9 cellular contexts compared by ENCODE assay signal in the genomic region with DNA sequence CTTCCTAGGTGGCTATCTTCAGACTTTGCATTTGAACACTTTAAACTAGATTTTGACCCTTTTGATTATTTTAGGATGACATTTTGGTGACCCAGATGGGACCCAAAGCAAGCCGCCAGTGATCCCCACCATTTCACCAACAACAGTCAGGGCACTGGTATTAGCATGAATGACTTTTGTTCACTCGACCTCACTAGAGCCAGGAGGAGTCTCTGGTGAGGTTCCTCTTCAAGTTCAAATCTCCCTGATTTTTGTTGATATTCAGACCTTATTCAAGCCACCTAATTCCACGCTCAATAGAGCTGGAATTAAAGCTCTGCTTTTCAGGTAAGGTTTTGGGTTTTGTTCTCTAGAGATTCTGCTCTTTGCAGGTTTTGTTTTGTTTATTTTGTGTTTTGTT.
DNase-seq lines count a peak whose midpoint lies in the region; ATAC-seq lines count a peak whose summit lies in the region.
"Had no signal": no experiment of that assay in that cellular context is flagged by ENCODE, and none has a peak within 500 bp of the region (broad histone marks: within the 10 kb centered on the region; RNA-seq: fewer than 3 reads in every experiment).

No MANE protein-coding gene starts in this region.

- no peak overlapping the region for H2BK15ac ChIP-seq in mesenchymal stem cell (ENCODE audit: low read depth, poor library complexity, severe bottlenecking)

- H2AK5ac ChIP-seq in mesenchymal stem cell (ENCODE audit: low read length, severe bottlenecking), result peak overlapping the region; percentile 48

- H3K36me3 ChIP-seq in mesenchymal stem cell (ENCODE audit: control insufficient read depth in 1 of 2, insufficient read depth in 2 of 2, low read depth in 1 of 2, low read length in 2 of 2), result no peaks in the 10 kb centered on the region

- no peak overlapping the region for H3K27ac ChIP-seq in mesenchymal stem cell (ENCODE audit: low read length, poor library complexity, severe bottlenecking)

- no peak overlapping the region for H4K8ac ChIP-seq in mesenchymal stem cell (ENCODE audit: low read length)

- no peaks in the 10 kb centered on the region for H3K27me3 ChIP-seq in mesenchymal stem cell (ENCODE audit: control insufficient read depth in 1 of 2, insufficient read depth in 1 of 2, low read length in 2 of 2)

- no peak for DNase-seq in mesenchymal stem cell
- DNase-seq in SHP77 treated with DMSO at 0.1 percent for 48 hours (lab: John Stamatoyannopoulos, UW), result no peak
- no peak for DNase-seq in stimulated activated CD4-positive, alpha-beta T cell treated with anti-CD3 and anti-CD28 coated beads, Interleukin-4, amount 100 ng/mL, for 24 hours
- no peak for DNase-seq in NCI-H2227 treated with DMSO at 0.1 percent for 48 hours (lab: John Stamatoyannopoulos, UW)
- DNase-seq: HCEC 1CT, left ventricle myocardium superior had no signal

- no peaks in the 10 kb centered on the region for H3K79me1 ChIP-seq in mesenchymal stem cell (replicated peaks; ENCODE audit: low read length, poor library complexity, severe bottlenecking)

- ATAC-seq in GM18909 (IDR thresholded peaks at IDR 0.05; ENCODE audit: poor library complexity, unreplicated experiment) (peak; percentile 44), GM21717 (IDR thresholded peaks at IDR 0.05; ENCODE audit: unreplicated experiment) (peak; percentile 29), HG03342 (IDR thresholded peaks at IDR 0.05; ENCODE audit: unreplicated experiment) (peak; percentile 23)
- ATAC-seq: left ventricle myocardium superior had no signal

- 97% methylated on average over 3 of the region's 3 CpGs for WGBS in mesenchymal stem cell

- H3K4me2 ChIP-seq in mesenchymal stem cell (ENCODE audit: low read length, poor library complexity, severe bottlenecking), result no peak overlapping the region

- peaks cover 1% of the 10 kb centered on the region for H3K4me1 ChIP-seq in mesenchymal stem cell (ENCODE audit: control insufficient read depth, insufficient read depth, low read depth, low read length)

- H3K9me3 ChIP-seq in mesenchymal stem cell (ENCODE audit: control insufficient read depth, low read length), result no peaks in the 10 kb centered on the region

- H3K4ac ChIP-seq in mesenchymal stem cell (ENCODE audit: low read depth in 1 of 2, low read length in 2 of 2), result no peak overlapping the region

- no peak overlapping the region for H3K23ac ChIP-seq in mesenchymal stem cell (ENCODE audit: low read length in 2 of 2)

- H2BK12ac ChIP-seq in mesenchymal stem cell (ENCODE audit: low read length in 2 of 2), result no peak overlapping the region

- H2BK5ac ChIP-seq in mesenchymal stem cell (ENCODE audit: low read depth, low read length, poor library complexity, severe bottlenecking), result no peak overlapping the region

- no peak overlapping the region for H2BK120ac ChIP-seq in mesenchymal stem cell (ENCODE audit: low read depth, low read length)

- H3K14ac ChIP-seq in mesenchymal stem cell (ENCODE audit: low read length in 2 of 2), result no peak overlapping the region

- H3K4me3 ChIP-seq in mesenchymal stem cell (ENCODE audit: insufficient read depth in 1 of 2, low read depth in 1 of 2, low read length in 2 of 2), result no peak overlapping the region

- H3K18ac ChIP-seq in mesenchymal stem cell (ENCODE audit: low read depth in 1 of 2, low read length in 2 of 2), result no peak overlapping the region

- H4K91ac ChIP-seq in mesenchymal stem cell (ENCODE audit: low read length), result no peak overlapping the region

- H3K9ac ChIP-seq in mesenchymal stem cell (ENCODE audit: low read length), result no peak overlapping the region

- H2AFZ ChIP-seq in mesenchymal stem cell (ENCODE audit: low read depth, low read length), result no peak overlapping the region
